ENCODE assay signal across 8 cellular contexts in the genomic region with DNA sequence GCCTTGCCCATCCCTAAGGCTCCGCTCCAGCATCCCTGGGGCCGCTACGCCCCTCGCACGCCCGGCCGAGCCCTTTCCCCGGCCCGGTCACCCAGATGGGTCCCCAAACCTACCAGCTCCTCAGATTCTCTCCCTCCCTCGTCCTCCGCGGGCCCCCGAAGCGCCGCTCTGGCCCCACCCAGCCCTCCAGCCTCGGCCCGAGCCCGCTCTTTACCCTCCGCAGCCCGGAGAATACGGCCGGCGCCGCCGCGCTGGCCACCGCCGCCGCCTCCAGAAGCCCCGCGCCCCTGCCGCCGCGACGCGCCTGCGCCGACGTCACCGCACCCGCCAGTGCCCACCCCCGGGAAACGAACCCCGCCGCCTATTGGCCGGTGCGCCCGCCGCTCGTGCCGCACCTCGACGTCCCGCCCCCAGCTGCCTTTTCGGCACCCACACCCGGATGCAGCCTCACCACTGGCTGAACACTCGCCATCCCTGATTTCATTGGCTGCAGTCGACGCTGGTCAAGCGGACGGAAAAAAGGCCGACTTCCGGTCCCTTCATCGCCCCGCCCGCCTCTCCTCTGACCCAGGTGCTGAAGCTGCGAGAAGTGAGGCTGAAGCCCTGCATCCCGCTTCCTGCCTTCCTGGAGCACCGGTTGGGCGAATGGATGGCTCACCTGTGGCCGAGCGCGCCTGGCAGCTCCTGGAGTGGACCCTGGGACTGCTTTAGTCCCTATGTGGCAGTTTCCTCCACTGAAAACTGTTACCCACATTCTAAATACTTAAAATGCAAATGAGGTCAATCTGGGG. TPM values are rescaled to one million over a fixed set of nuclear protein-coding genes. Genes with fewer than 3 reads are reported as not detected.
A peak's percentile ranks its signal among the peaks of the same experiment; 100 is the strongest.
DNase-seq lines count a peak whose midpoint lies in the region; ATAC-seq lines count a peak whose summit lies in the region.

Gene DAPK3 (minus strand): TSS at position 292 of the 791 bp plus-strand sequence. CDS start 1,364 bp downstream, outside the sequence.

- H3K36me3 Mint-ChIP-seq in IgD-negative memory B cell: peaks cover 1% of the 10 kb centered on the region

- peaks cover 9 to 17% (median 15%) of the 10 kb centered on the region in 3 donors for H3K4me1 Mint-ChIP-seq in IgD-negative memory B cell

- peak; percentile 91 for ATAC-seq in GM21529 (IDR thresholded peaks at IDR 0.05; ENCODE audit: unreplicated experiment)

- H3K4me3 Mint-ChIP-seq in IgD-negative memory B cell: peak within 1 kb of the TSS; percentile 82 to 98 (median 96)

- H3K27ac ChIP-seq in epithelial cell of prostate: peak within 1 kb of the TSS; percentile 98

- H3K27me3 Mint-ChIP-seq in IgD-negative memory B cell: no peaks in the 10 kb centered on the region

- DNase-seq in DMS 273 treated with DMSO at 0.1 percent for 48 hours (lab: John Stamatoyannopoulos, UW): peak; percentile 96
- DNase-seq in OCI-M2 (lab: John Stamatoyannopoulos, UW; ENCODE audit: unreplicated experiment): peak; percentile 42
- peak; percentile 86 for DNase-seq in activated T-cell treated with anti-CD3 and anti-CD28 coated beads for 4 hours
- peak; percentile 96 for DNase-seq in epithelial cell of prostate (ENCODE audit: low read depth, low spot score)
- DNase-seq in mucosa of gallbladder (ENCODE audit: low spot score): peak; percentile 98
- DNase-seq in stimulated activated CD8-positive, alpha-beta memory T cell treated with anti-CD3 and anti-CD28 coated beads, Interleukin-4, amount 100 ng/mL, for 4 hours (ENCODE audit: low read depth in 2 of 2, low spot score in 1 of 2): peak; percentile 79 to 84

- no peaks in the 10 kb centered on the region for H3K9me3 Mint-ChIP-seq in IgD-negative memory B cell

- H3K27ac Mint-ChIP-seq in IgD-negative memory B cell: peak within 1 kb of the TSS; percentile 86 to 95 (median 87)

RNA-seq across cellular contexts. Expression of gene DAPK3, which starts in this region (rescaled TPM):
- 34.7 TPM for polyA plus RNA-seq in IgD-negative memory B cell
- 113 TPM for total RNA-seq in mucosa of gallbladder

Comparison
In these comparisons a context has a peak if more than half of its experiments do, and no peak if none do; other contexts are left out.
1. Peak in every context shown above with its lines: DNase-seq, ATAC-seq and H3K27ac ChIP-seq.
2. DNase-seq: peak in every context shown above with its lines; median percentile 98 in mucosa of gallbladder; 96 in DMS 273 treated with DMSO at 0.1 percent for 48 hours; 96 in epithelial cell of prostate; 86 in activated T-cell treated with anti-CD3 and anti-CD28 coated beads for 4 hours; 82 in stimulated activated CD8-positive, alpha-beta memory T cell treated with anti-CD3 and anti-CD28 coated beads, Interleukin-4, amount 100 ng/mL, for 4 hours; 42 in OCI-M2.